ENCODE assay signal across 18 cellular contexts in genomic region chr1:183838221-183838620, GRCh38. TPM values are rescaled to one million over a fixed set of nuclear protein-coding genes. Genes with fewer than 3 reads are reported as not detected.
DNase-seq lines count a peak whose midpoint lies in the region; FAIRE-seq and TF ChIP-seq lines count a peak whose summit lies in the region.
"Had no signal": no experiment of that assay in that cellular context is flagged by ENCODE, and none has a peak within 500 bp of the region (broad histone marks: within the 10 kb centered on the region; RNA-seq: fewer than 3 reads in every experiment).

No MANE protein-coding gene starts in this region.

- H2BK120ac ChIP-seq in mesenchymal stem cell (ENCODE audit: low read depth, low read length) = no peak overlapping the region

- H3K18ac ChIP-seq in mesenchymal stem cell (ENCODE audit: low read depth in 1 of 2, low read length in 2 of 2) = no peak overlapping the region

- no peak overlapping the region for H2BK12ac ChIP-seq in mesenchymal stem cell (ENCODE audit: low read length in 2 of 2)

- no TSS peak for BruUV-seq in endothelial cell of umbilical vein (replicated peaks; lab: Mats Ljungman, UMichigan)

- 5% methylated on average over 2 of the region's 2 CpGs for whole genome bisulfite sequencing in mesenchymal stem cell
- 64% methylated on average over 2 of the region's 2 CpGs for WGBS in prostate gland

- H2BK5ac ChIP-seq in mesenchymal stem cell (ENCODE audit: low read depth, low read length, poor library complexity, severe bottlenecking) = no peak overlapping the region

- H4K8ac ChIP-seq in mesenchymal stem cell (ENCODE audit: low read length) = no peak overlapping the region

- no peak overlapping the region for H2AK5ac ChIP-seq in mesenchymal stem cell (ENCODE audit: low read length, severe bottlenecking)

- peak overlapping the region; percentile 20 for H4K91ac ChIP-seq in mesenchymal stem cell (ENCODE audit: low read length)

- H3K4ac ChIP-seq in mesenchymal stem cell (ENCODE audit: low read depth in 1 of 2, low read length in 2 of 2) = peak overlapping the region in 1 of 2 experiments; percentile 35

- no peak overlapping the region for H2AFZ ChIP-seq in endothelial cell of umbilical vein (ENCODE audit: low read depth, low read length)
- H2AFZ ChIP-seq in mesenchymal stem cell (ENCODE audit: low read depth, low read length) = no peak overlapping the region

- peaks cover 10% of the 10 kb centered on the region for H3K79me1 ChIP-seq in mesenchymal stem cell (replicated peaks; ENCODE audit: low read length, poor library complexity, severe bottlenecking)

- POLR2A ChIA-PET in endothelial cell of umbilical vein (lab: Charles Lee) = interaction anchor here (0.7 to 1.5 kb wide), 3 partner anchors 30 to 44 kb away, joined by 3 to 6 read pairs (median 3); partner anchors contain the start of gene RGL1

- H4K20me1 ChIP-seq in endothelial cell of umbilical vein (replicated peaks; ENCODE audit: control insufficient read depth, extremely low read depth, insufficient read depth, low read length) = no peaks in the 10 kb centered on the region

- TF ChIP-seq CTCF in endothelial cell of umbilical vein (IDR thresholded peaks at IDR 0.05; ENCODE audit: extremely low read depth in 1 of 2, insufficient read depth in 1 of 2, low read depth in 1 of 2, low read length in 2 of 2) (no peak), prostate gland (IDR thresholded peaks at IDR 0.05) (no peak)

- H3K4me2 ChIP-seq in endothelial cell of umbilical vein (ENCODE audit: insufficient read depth, low read length) (peak overlapping the region; percentile 51), mesenchymal stem cell (ENCODE audit: low read length, poor library complexity, severe bottlenecking) (no peak overlapping the region)
- H3K4me2 ChIP-seq: A549 had no signal

- H3K14ac ChIP-seq in mesenchymal stem cell (ENCODE audit: low read length in 2 of 2) = no peak overlapping the region

- H3K9me3 ChIP-seq in endothelial cell of umbilical vein (replicated peaks; ENCODE audit: control insufficient read depth, insufficient read depth, low read length) = no peaks in the 10 kb centered on the region
- no peaks in the 10 kb centered on the region for H3K9me3 ChIP-seq in mesenchymal stem cell (ENCODE audit: control insufficient read depth, low read length)
- no peaks in the 10 kb centered on the region for H3K9me3 ChIP-seq in prostate gland
- H3K9me3 ChIP-seq: A549, BE2C, SJSA1 had no signal

- H3K9ac ChIP-seq in endothelial cell of umbilical vein (replicated peaks; ENCODE audit: extremely low read depth, insufficient read depth, low read length) (peak overlapping the region; percentile 21), mesenchymal stem cell (ENCODE audit: low read length) (no peak overlapping the region)

- H3K79me2 ChIP-seq in endothelial cell of umbilical vein (ENCODE audit: control insufficient read depth, insufficient read depth, low read length) = peaks cover 16% of the 10 kb centered on the region

- no peak overlapping the region for H3K23ac ChIP-seq in mesenchymal stem cell (ENCODE audit: low read length in 2 of 2)

- no peak overlapping the region for H2BK15ac ChIP-seq in mesenchymal stem cell (ENCODE audit: low read depth, poor library complexity, severe bottlenecking)

- H3K27ac ChIP-seq in endothelial cell of umbilical vein (ENCODE audit: insufficient read depth, low read depth, low read length) (peak overlapping the region; percentile 80), mesenchymal stem cell (ENCODE audit: low read length, poor library complexity, severe bottlenecking) (no peak overlapping the region), prostate gland (no peak overlapping the region)
- H3K27ac ChIP-seq: A549, SJSA1 had no signal

- peak; percentile 45 for TF ChIP-seq POLR2A in endothelial cell of umbilical vein (IDR thresholded peaks at IDR 0.05; ENCODE audit: low read depth, low read length)
- TF ChIP-seq POLR2A in prostate gland (IDR thresholded peaks at IDR 0.05) = no peak

- H3K4me3 ChIP-seq in endothelial cell of umbilical vein (replicated peaks in 1 of 3; ENCODE audit: insufficient read depth in 1 of 3, low read depth in 1 of 3, low read length in 3 of 3) = no peak overlapping the region
- no peak overlapping the region for H3K4me3 ChIP-seq in mesenchymal stem cell (ENCODE audit: insufficient read depth in 1 of 2, low read depth in 1 of 2, low read length in 2 of 2)
- no peak overlapping the region for H3K4me3 ChIP-seq in prostate gland
- H3K4me3 ChIP-seq: A549, SJSA1 had no signal

- dilution Hi-C loops in endothelial cell of umbilical vein (cut with MboI; ENCODE audit: extremely low pct_ligation_motif_present, low sequenced_read_pairs) = no loop called here

- FAIRE-seq in GM19239 (lab: Jason Lieb, UNC) (peak; percentile 49), endothelial cell of umbilical vein (lab: Jason Lieb, UNC) (peak; percentile 67)
- FAIRE-seq: A549, D721Med, H54 had no signal

- DNase-seq in GM19239 (ENCODE audit: insufficient read length, low spot score) (no peak), NCI-H69 (lab: John Stamatoyannopoulos, UW) (peak; percentile 21), endothelial cell of umbilical vein (ENCODE audit: low read depth, low spot score) (peak; percentile 96), mesenchymal stem cell (no peak), T-helper 1 cell (no peak), Kasumi-1 (lab: John Stamatoyannopoulos, UW) (no peak), prostate gland (ENCODE audit: low spot score) (no peak)
- DNase-seq: BE2C, DMS79, KBM-7, NCI-H2081, NCI-H2171 treated with DMSO at 0.1 percent for 48 hours, NCI-H526, OCI-M1 had no signal

- H3K9me1 ChIP-seq in endothelial cell of umbilical vein (replicated peaks; ENCODE audit: control insufficient read depth, extremely low read depth, insufficient read depth, low read length) = no peaks in the 10 kb centered on the region

- intact Hi-C loops in endothelial cell of umbilical vein (cut with micrococcal nuclease) (loop anchor here (1.0 to 2.0 kb wide), 3 partner anchors 21 to 35 kb away; partner anchors contain the start of gene RGL1), prostate gland (cut with DNase I) (no loop called here)

- H3K36me3 ChIP-seq in endothelial cell of umbilical vein (ENCODE audit: control insufficient read depth in 2 of 2, extremely low read depth in 1 of 2, insufficient read depth in 2 of 2, low read length in 2 of 2) (peaks cover 0 to 2% of the 10 kb centered on the region in 2 experiments), mesenchymal stem cell (ENCODE audit: control insufficient read depth in 1 of 2, insufficient read depth in 2 of 2, low read depth in 1 of 2, low read length in 2 of 2) (peaks cover 0 to 21% of the 10 kb centered on the region in 2 experiments), prostate gland (no peaks in the 10 kb centered on the region)
- H3K36me3 ChIP-seq: BE2C had no signal

- H3K27me3 ChIP-seq in endothelial cell of umbilical vein (ENCODE audit: control insufficient read depth in 2 of 2, insufficient read depth in 2 of 2, low read length in 2 of 2) = no peaks in the 10 kb centered on the region
- no peaks in the 10 kb centered on the region for H3K27me3 ChIP-seq in mesenchymal stem cell (ENCODE audit: control insufficient read depth in 1 of 2, insufficient read depth in 1 of 2, low read length in 2 of 2)
- H3K27me3 ChIP-seq in prostate gland (replicated peaks; ENCODE audit: insufficient read depth) = no peaks in the 10 kb centered on the region
- H3K27me3 ChIP-seq: BE2C, SJSA1 had no signal

- CTCF ChIA-PET in endothelial cell of umbilical vein (lab: Charles Lee) = interaction anchor here (0.7 to 2.0 kb wide), 14 partner anchors 10 to 184 kb away, joined by 3 to 19 read pairs (median 4); partner anchors contain the start of gene RGL1

- H3K4me1 ChIP-seq in endothelial cell of umbilical vein (ENCODE audit: control insufficient read depth, extremely low read depth, insufficient read depth, low read length) (peaks cover 47% of the 10 kb centered on the region), mesenchymal stem cell (ENCODE audit: control insufficient read depth, insufficient read depth, low read depth, low read length) (peaks cover 2% of the 10 kb centered on the region), prostate gland (replicated peaks) (no peaks in the 10 kb centered on the region)

TF ChIP-seq in endothelial cell of umbilical vein, 7 proteins besides CTCF, POLR2A, EP300 and RAD21:
- no peak for TF ChIP-seq MYC (IDR thresholded peaks at IDR 0.05; ENCODE audit: low read depth, low read length)
- TF ChIP-seq JUN (IDR thresholded peaks at IDR 0.05; ENCODE audit: borderline replicate concordance, insufficient read depth, insufficient read length, low read depth) = peak; percentile 31
- peak; percentile 79 for TF ChIP-seq GATA2 (IDR thresholded peaks at IDR 0.05; ENCODE audit: insufficient read depth, insufficient read length, low read depth, low read length)
- peak; percentile 77 for TF ChIP-seq POLR2AphosphoS5 (IDR thresholded peaks at IDR 0.05; ENCODE audit: insufficient read depth, low read depth, low read length)
- peak; percentile 22 for TF ChIP-seq FOS (IDR thresholded peaks at IDR 0.05; ENCODE audit: borderline replicate concordance, insufficient read depth, low read length)
- TF ChIP-seq MAX (IDR thresholded peaks at IDR 0.05; ENCODE audit: insufficient read depth, insufficient read length) = peak; percentile 96

RNA-seq across cellular contexts. Expression of gene RGL1, which starts 33.3 kb away (rescaled TPM):
- 35.3 and 38.4 TPM in 2 replicates for total RNA-seq in endothelial cell of umbilical vein
- 18.0 and 19.8 TPM in 2 replicates for polyA plus RNA-seq in endothelial cell of umbilical vein
- 21.6 and 22.0 TPM in 2 replicates for polyA plus RNA-seq in endothelial cell of umbilical vein (2011; cell fraction: cytosol; rRNA removed)
- polyA plus RNA-seq in endothelial cell of umbilical vein (2011; cell fraction: nucleus; rRNA removed) = 40.2 and 40.8 TPM in 2 replicates
- 10.0 and 14.4 TPM in 2 replicates for polyA plus RNA-seq in endothelial cell of umbilical vein (2012)
- polyA minus RNA-seq in endothelial cell of umbilical vein = 32.7 and 36.6 TPM in 2 replicates
- polyA minus RNA-seq in endothelial cell of umbilical vein (2011; cell fraction: cytosol; rRNA and poly(A)+ RNA removed) = 0.51 TPM
- polyA minus RNA-seq in endothelial cell of umbilical vein (2011; cell fraction: nucleus; rRNA and poly(A)+ RNA removed) = 26.5 and 32.4 TPM in 2 replicates
- polyA plus RNA-seq in mesenchymal stem cell (2013, experiment 1 of 2) = 47.5 TPM
- 47.1 TPM for polyA plus RNA-seq in mesenchymal stem cell (2013, experiment 2 of 2)
- total RNA-seq in prostate gland = 10 to 100 TPM; 11.1 to 49.6 TPM

Comparison
In these comparisons a context has a peak if more than half of its experiments do, and no peak if none do; other contexts are left out.
1. DNase-seq: peak in NCI-H69 (single experiment) and endothelial cell of umbilical vein (single experiment); none in GM19239 (single experiment), mesenchymal stem cell (single experiment), T-helper 1 cell (0 of 5), Kasumi-1 (0 of 2) and prostate gland (single experiment).